Comparison of ENCODE assay signal across 28 cellular contexts in genomic region chr2:25760319-25760718, GRCh38.
"Had no signal": no experiment of that assay in that cellular context is flagged by ENCODE, and none has a peak within 500 bp of the region (broad histone marks: within the 10 kb centered on the region; RNA-seq: fewer than 3 reads in every experiment).

No MANE protein-coding gene starts in this region.

- H3K36me3 ChIP-seq: prostate gland had no signal

- H3K4me1 Mint-ChIP-seq: nephron; neural crest cell; stimulated activated memory B cell treated with anti-CD40 and anti-IgM and Interleukin-4, amounts not matched to agents 10 μg/mL and 1 μg/mL and 100 μg/mL, for 72 hours had no signal

- H3K9me3 Mint-ChIP-seq: naive thymus-derived CD8-positive, alpha-beta T cell; nephron; neural crest cell; stimulated activated memory B cell treated with anti-CD40 and anti-IgM and Interleukin-4, amounts not matched to agents 10 μg/mL and 1 μg/mL and 100 μg/mL, for 72 hours had no signal

- H3K27ac Mint-ChIP-seq: stimulated activated memory B cell treated with anti-CD40 and anti-IgM and Interleukin-4, amounts not matched to agents 10 μg/mL and 1 μg/mL and 100 μg/mL, for 72 hours had no signal

- H3K4me1 ChIP-seq: lower lobe of right lung, sigmoid colon, tibial artery, upper lobe of right lung had no signal

- H3K9me3 ChIP-seq: lower lobe of right lung, pancreas, prostate gland, sigmoid colon, spleen, suprapubic skin, thoracic aorta, tibial artery, upper lobe of right lung had no signal

- H3K27me3 Mint-ChIP-seq: naive thymus-derived CD8-positive, alpha-beta T cell; stimulated activated memory B cell treated with anti-CD40 and anti-IgM and Interleukin-4, amounts not matched to agents 10 μg/mL and 1 μg/mL and 100 μg/mL, for 72 hours had no signal

- H3K27ac ChIP-seq: lower lobe of right lung, pancreas, sigmoid colon, spleen, suprapubic skin, thoracic aorta, tibial artery, upper lobe of right lung had no signal

- H3K4me3 Mint-ChIP-seq: naive thymus-derived CD8-positive, alpha-beta T cell; nephron; neural crest cell; stimulated activated memory B cell treated with anti-CD40 and anti-IgM and Interleukin-4, amounts not matched to agents 10 μg/mL and 1 μg/mL and 100 μg/mL, for 72 hours had no signal

- DNase-seq: hippocampal formation; kidney glomerular epithelial cell; left cardiac atrium; lower lobe of right lung; mammary epithelial cell; mesenchymal stem cell; naive thymus-derived CD8-positive, alpha-beta T cell; nucleus accumbens; pancreas; posterior cingulate gyrus; retina; right cardiac atrium; sigmoid colon; small intestine; spleen; stimulated activated CD4-positive, alpha-beta T cell treated with anti-CD3 and anti-CD28 coated beads, Interleukin-4, amount 100 ng/mL, for 4 hours; stimulated activated CD8-positive, alpha-beta memory T cell treated with anti-CD3 and anti-CD28 coated beads, Interleukin-4, amount 100 ng/mL, for 48 hours; stimulated activated naive CD4-positive, alpha-beta T cell treated with Interleukin-2 at 50 U/mL for 16 hours; tibial artery; trophoblast cell; upper lobe of right lung had no signal

- ATAC-seq: left cardiac atrium; left lobe of liver; lower lobe of right lung; naive thymus-derived CD8-positive, alpha-beta T cell; pancreas; right cardiac atrium; stimulated activated memory B cell treated with anti-CD40 and anti-IgM and Interleukin-4, amounts not matched to agents 10 μg/mL and 1 μg/mL and 100 μg/mL, for 72 hours; upper lobe of right lung had no signal

- H3K27me3 ChIP-seq: pancreas, sigmoid colon, spleen, suprapubic skin, tibial artery, upper lobe of right lung had no signal

- H3K4me3 ChIP-seq: lower lobe of right lung, pancreas, prostate gland, sigmoid colon, spleen, suprapubic skin, thoracic aorta, tibial artery, upper lobe of right lung had no signal
